Comparison of ENCODE assay signal across 7 cellular contexts in genomic region chr17:7477392-7478275, GRCh38. TPM values are rescaled to one million over a fixed set of nuclear protein-coding genes. Genes with fewer than 3 reads are reported as not detected.
DNase-seq lines count a peak whose midpoint lies in the region; ATAC-seq and TF ChIP-seq lines count a peak whose summit lies in the region.

No MANE protein-coding gene starts in this region.

- no peak for ATAC-seq in mucosa of descending colon
- ATAC-seq in GM21576 (IDR thresholded peaks at IDR 0.05; ENCODE audit: unreplicated experiment), result no peak
- no peak for ATAC-seq in HG03521 (IDR thresholded peaks at IDR 0.05; ENCODE audit: unreplicated experiment)

- intact Hi-C loops in mucosa of descending colon (cut with DNase I, micrococcal nuclease), result no loop called here

- peaks cover 41% of the 10 kb centered on the region for H3K4me1 Mint-ChIP-seq in type B pancreatic cell (ENCODE audit: unreplicated experiment)

- DNase-seq in HPDE6-E6E7 (ENCODE audit: extremely low spot score), result peak; percentile 62
- peak; percentile 16 to 26 for DNase-seq in activated CD4-positive, alpha-beta T cell treated with anti-CD3 and anti-CD28 coated beads for 4 hours
- DNase-seq in epidermal melanocyte (ENCODE audit: insufficient read length, low spot score), result peak; percentile 92
- DNase-seq in mucosa of descending colon, result peak; percentile 37 to 73 (median 56)
- no peak for DNase-seq in type B pancreatic cell (ENCODE audit: extremely low spot score, unreplicated experiment)

- H3K4me3 ChIP-seq in mucosa of descending colon, result no peak overlapping the region

- peaks cover 13% of the 10 kb centered on the region for H3K4me1 ChIP-seq in mucosa of descending colon (ENCODE audit: low read depth)

- H3K9me3 ChIP-seq in mucosa of descending colon, result no peaks in the 10 kb centered on the region

- no peaks in the 10 kb centered on the region for H3K27me3 Mint-ChIP-seq in type B pancreatic cell

- no peak for TF ChIP-seq CTCF in mucosa of descending colon (IDR thresholded peaks at IDR 0.05)
- no peak for TF ChIP-seq CTCF in type B pancreatic cell (conservative IDR thresholded peaks at IDR 0.05)

- H3K36me3 Mint-ChIP-seq in type B pancreatic cell, result peaks cover 8% of the 10 kb centered on the region

- H3K36me3 ChIP-seq in mucosa of descending colon (ENCODE audit: low read depth), result no peaks in the 10 kb centered on the region

- peak overlapping the region; percentile 100 for H3K27ac Mint-ChIP-seq in type B pancreatic cell

- H3K4me3 Mint-ChIP-seq in type B pancreatic cell, result peak overlapping the region; percentile 88

- H3K9me3 Mint-ChIP-seq in type B pancreatic cell, result no peaks in the 10 kb centered on the region

RNA-seq across cellular contexts. Expression of gene ZBTB4, which starts 1.8 kb away (rescaled TPM):
- total RNA-seq in mucosa of descending colon (10 to 100 TPM; 16.6 to 93.9 (median 18.5) TPM), type B pancreatic cell (ENCODE audit: low replicate concordance) (34.5 and 76.6 TPM in 2 replicates)

RNA-seq across cellular contexts. Expression of gene SLC35G6, which starts 3.6 kb away (rescaled TPM):
- not detected for total RNA-seq in mucosa of descending colon
- total RNA-seq in type B pancreatic cell (ENCODE audit: low replicate concordance), result not detected in 2 replicates

RNA-seq across cellular contexts. Expression of gene POLR2A, which starts 6.5 kb away (rescaled TPM):
- total RNA-seq in mucosa of descending colon (100 to 1,000 TPM; 101 to 124 (median 118) TPM), type B pancreatic cell (ENCODE audit: low replicate concordance) (175 and 244 TPM in 2 replicates)

RNA-seq across cellular contexts. Expression of gene CHRNB1, which starts 32.8 kb away (rescaled TPM):
- total RNA-seq in mucosa of descending colon (1 to 10 TPM; 6.0 to 8.3 (median 7.7) TPM), type B pancreatic cell (ENCODE audit: low replicate concordance) (16.4 and 51.1 TPM in 2 replicates)

RNA-seq across cellular contexts. Expression of gene FGF11, which starts 38.3 kb away (rescaled TPM):
- 1 to 10 TPM; 1.4 to 3.0 (median 2.2) TPM for total RNA-seq in mucosa of descending colon
- 21.8 and 76.0 TPM in 2 replicates for total RNA-seq in type B pancreatic cell (ENCODE audit: low replicate concordance)
